1 cellular context compared by ENCODE assay signal in genomic region chr5:179698935-179699639, GRCh38.
TF ChIP-seq lines count a peak whose summit lies in the region.

CANX (plus strand) TSS chr5:179698967; CDS start chr5:179705682, 6,715 bp downstream.

TF ChIP-seq in K562, 482 proteins besides CTCF, POLR2A, EP300 and RAD21 (continued from another document and continues in another):
- TF ChIP-seq ZNF3 (CRISPR knock-in tag; IDR thresholded peaks at IDR 0.05) (no peak), TRIM28 (IDR thresholded peaks at IDR 0.05) (no peak), BRF2 (IDR thresholded peaks at IDR 0.05; ENCODE audit: borderline replicate concordance, insufficient read depth, insufficient read length) (no peak), MCM5 (IDR thresholded peaks at IDR 0.05; ENCODE audit: low read depth) (no peak), ZC3H11A (IDR thresholded peaks at IDR 0.05; ENCODE audit: low read depth, low read length) (no peak), MED1 (CRISPR knock-in tag; IDR thresholded peaks at IDR 0.05; ENCODE audit: borderline replicate concordance) (no peak), ATF7 (IDR thresholded peaks at IDR 0.05) (no peak), BRF1 (IDR thresholded peaks at IDR 0.05; ENCODE audit: borderline replicate concordance, extremely low read depth, insufficient read length) (no peak), CTCFL (IDR thresholded peaks at IDR 0.05; ENCODE audit: borderline replicate concordance, insufficient read depth, low read depth, low read length, poor library complexity, severe bottlenecking) (no peak), SREBF1 (IDR thresholded peaks at IDR 0.05; ENCODE audit: borderline replicate concordance, low read depth, low read length) (no peak), PPARD (CRISPR knock-in tag; IDR thresholded peaks at IDR 0.05) (no peak), NFE2L1 (tag; IDR thresholded peaks at IDR 0.05; ENCODE audit: borderline replicate concordance, low read depth) (no peak), KHSRP (IDR thresholded peaks at IDR 0.05) (no peak), MEF2D (tag; conservative IDR thresholded peaks at IDR 0.05; ENCODE audit: low read depth) (no peak), HNRNPL (IDR thresholded peaks at IDR 0.05; ENCODE audit: low read depth, low read length) (0 out of 2 replicates have a peak, but pooled peaks have one; percentile 75), ARID3B (CRISPR knock-in tag; IDR thresholded peaks at IDR 0.05; ENCODE audit: borderline replicate concordance) (no peak), ZNF143 (CRISPR knock-in tag; IDR thresholded peaks at IDR 0.05) (no peak), SAFB (IDR thresholded peaks at IDR 0.05; ENCODE audit: borderline replicate concordance, low read depth, low read length) (no peak), ZBTB12 (CRISPR knock-in tag; IDR thresholded peaks at IDR 0.05) (no peak), NUFIP1 (IDR thresholded peaks at IDR 0.05; ENCODE audit: partially characterized antibody) (no peak), ZNF282 (CRISPR knock-in tag; IDR thresholded peaks at IDR 0.05) (no peak), ZHX1 (conservative IDR thresholded peaks at IDR 0.05; ENCODE audit: low read length) (no peak), KDM4B (IDR thresholded peaks at IDR 0.05; ENCODE audit: borderline replicate concordance in 2 of 2, low read depth in 1 of 2) (no peak), SFPQ (IDR thresholded peaks at IDR 0.05; ENCODE audit: low read depth, low read length) (no peak), HMGXB4 (CRISPR knock-in tag; IDR thresholded peaks at IDR 0.05) (peak; percentile 81), AFF4 (CRISPR knock-in tag; IDR thresholded peaks at IDR 0.05) (peak; percentile 95), SRSF3 (IDR thresholded peaks at IDR 0.05; ENCODE audit: insufficient read depth, low read length) (no peak), RCOR1 (IDR thresholded peaks at IDR 0.05; ENCODE audit: borderline replicate concordance in 1 of 2, low read depth in 2 of 2, low read length in 2 of 2) (no peak), HDAC2 (IDR thresholded peaks at IDR 0.05) (no peak), TCFL5 (CRISPR knock-in tag; conservative IDR thresholded peaks at IDR 0.05) (no peak), SP2 (IDR thresholded peaks at IDR 0.05; ENCODE audit: extremely low read depth, low read depth, low read length, poor library complexity, severe bottlenecking) (no peak), CBX5 (IDR thresholded peaks at IDR 0.05; ENCODE audit: borderline replicate concordance, low read depth) (no peak), CHD1 (IDR thresholded peaks at IDR 0.05; ENCODE audit: low read length) (peak; percentile 33), CREM (IDR thresholded peaks at IDR 0.05; ENCODE audit: low read depth) (no peak), XRCC4 (IDR thresholded peaks at IDR 0.05; ENCODE audit: extremely low read depth, insufficient read depth, insufficient read length) (no peak), ZNF589 (CRISPR knock-in tag; IDR thresholded peaks at IDR 0.05; ENCODE audit: low read depth) (no peak), STAT6 (CRISPR knock-in tag; IDR thresholded peaks at IDR 0.05) (no peak), MNT (conservative IDR thresholded peaks at IDR 0.05) (peak; percentile 85 to 94), L3MBTL2 (IDR thresholded peaks at IDR 0.05) (peak; percentile 95)
